In the genomic region with DNA sequence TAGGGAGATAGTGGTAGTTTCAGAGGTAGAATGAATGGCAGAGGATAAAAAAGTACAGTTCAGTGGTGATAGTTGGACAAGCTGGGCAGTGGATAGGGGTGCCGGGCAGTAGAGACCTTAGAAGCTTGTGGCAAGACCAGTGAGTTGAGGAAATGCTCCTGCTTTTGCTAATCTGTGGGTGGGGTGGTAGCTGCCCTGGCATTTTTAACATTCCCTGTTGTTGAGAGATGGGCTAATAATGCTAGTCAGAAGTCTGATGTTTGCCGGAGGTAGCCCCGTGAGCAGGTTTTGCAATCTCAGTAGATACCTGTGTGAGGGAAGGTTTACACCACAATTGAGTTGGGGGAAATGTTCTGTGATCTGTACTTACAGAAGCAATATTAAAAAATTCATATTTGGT, we compare ENCODE assay signal across 17 cellular contexts.
DNase-seq lines count a peak whose midpoint lies in the region; ATAC-seq and TF ChIP-seq lines count a peak whose summit lies in the region.
"Had no signal": no experiment of that assay in that cellular context is flagged by ENCODE, and none has a peak within 500 bp of the region (broad histone marks: within the 10 kb centered on the region; RNA-seq: fewer than 3 reads in every experiment).

No MANE protein-coding gene starts in this region.

- H3K27ac Mint-ChIP-seq in WTC11 = peak overlapping the region; percentile 77
- H3K27ac Mint-ChIP-seq in stimulated activated memory B cell treated with anti-CD40 and anti-IgM and Interleukin-4, amounts not matched to agents 10 μg/mL and 1 μg/mL and 100 μg/mL, for 72 hours = no peak overlapping the region
- H3K27ac Mint-ChIP-seq: activated CD4-positive, alpha-beta memory T cell treated with anti-CD3 and anti-CD28 coated beads for 36 hours; stimulated activated effector memory CD8-positive, alpha-beta T cell treated with anti-CD3 and anti-CD28 coated beads, Interleukin-12 subunit alpha, Interleukin-12 subunit beta, amount 100 ng/mL, for 72 hours had no signal

- CTCF ChIA-PET in WTC11 (lab: Charles Lee) = interaction anchor here (1.0 kb wide), 1 partner anchor 24 kb away, joined by 3 read pairs; no protein-coding TSS in a partner anchor

- POLR2A ChIA-PET in WTC11 (lab: Charles Lee) = no interaction called here

- peaks cover 6% of the 10 kb centered on the region for H3K4me1 ChIP-seq in right cardiac atrium (ENCODE audit: control insufficient read depth, insufficient read depth, low read length)

- no peaks in the 10 kb centered on the region for H3K36me3 Mint-ChIP-seq in WTC11
- H3K36me3 Mint-ChIP-seq in stimulated activated memory B cell treated with anti-CD40 and anti-IgM and Interleukin-4, amounts not matched to agents 10 μg/mL and 1 μg/mL and 100 μg/mL, for 72 hours = no peaks in the 10 kb centered on the region
- H3K36me3 Mint-ChIP-seq: activated CD4-positive, alpha-beta memory T cell treated with anti-CD3 and anti-CD28 coated beads for 36 hours; stimulated activated effector memory CD8-positive, alpha-beta T cell treated with anti-CD3 and anti-CD28 coated beads, Interleukin-12 subunit alpha, Interleukin-12 subunit beta, amount 100 ng/mL, for 72 hours had no signal

- H3K27me3 ChIP-seq in right cardiac atrium (ENCODE audit: control insufficient read depth, insufficient read depth) = no peaks in the 10 kb centered on the region
- H3K27me3 ChIP-seq: MG63 had no signal

- 89% methylated on average over 3 of the region's 3 CpGs for WGBS in right cardiac atrium

- H3K9me3 Mint-ChIP-seq in WTC11 = no peaks in the 10 kb centered on the region
- no peaks in the 10 kb centered on the region for H3K9me3 Mint-ChIP-seq in stimulated activated memory B cell treated with anti-CD40 and anti-IgM and Interleukin-4, amounts not matched to agents 10 μg/mL and 1 μg/mL and 100 μg/mL, for 72 hours
- H3K9me3 Mint-ChIP-seq: activated CD4-positive, alpha-beta memory T cell treated with anti-CD3 and anti-CD28 coated beads for 36 hours; stimulated activated effector memory CD8-positive, alpha-beta T cell treated with anti-CD3 and anti-CD28 coated beads, Interleukin-12 subunit alpha, Interleukin-12 subunit beta, amount 100 ng/mL, for 72 hours had no signal

- no peak for TF ChIP-seq CTCF in WTC11 (IDR thresholded peaks at IDR 0.05)

- no peaks in the 10 kb centered on the region for H3K27me3 Mint-ChIP-seq in WTC11 (ENCODE audit: low read depth)
- no peaks in the 10 kb centered on the region for H3K27me3 Mint-ChIP-seq in stimulated activated memory B cell treated with anti-CD40 and anti-IgM and Interleukin-4, amounts not matched to agents 10 μg/mL and 1 μg/mL and 100 μg/mL, for 72 hours

- intact Hi-C loops in right cardiac atrium (cut with DNase I) = no loop called here

- H3K9me3 ChIP-seq in right cardiac atrium (ENCODE audit: control insufficient read depth, low read length) = peaks cover 8% of the 10 kb centered on the region
- H3K9me3 ChIP-seq: MG63 had no signal

- H3K4me3 Mint-ChIP-seq in WTC11 = no peak overlapping the region
- no peak overlapping the region for H3K4me3 Mint-ChIP-seq in stimulated activated memory B cell treated with anti-CD40 and anti-IgM and Interleukin-4, amounts not matched to agents 10 μg/mL and 1 μg/mL and 100 μg/mL, for 72 hours
- H3K4me3 Mint-ChIP-seq: activated CD4-positive, alpha-beta memory T cell treated with anti-CD3 and anti-CD28 coated beads for 36 hours; stimulated activated effector memory CD8-positive, alpha-beta T cell treated with anti-CD3 and anti-CD28 coated beads, Interleukin-12 subunit alpha, Interleukin-12 subunit beta, amount 100 ng/mL, for 72 hours had no signal

- H3K4me1 Mint-ChIP-seq in WTC11 = peaks cover 72% of the 10 kb centered on the region
- peaks cover 71% of the 10 kb centered on the region for H3K4me1 Mint-ChIP-seq in stimulated activated memory B cell treated with anti-CD40 and anti-IgM and Interleukin-4, amounts not matched to agents 10 μg/mL and 1 μg/mL and 100 μg/mL, for 72 hours
- H3K4me1 Mint-ChIP-seq: stimulated activated effector memory CD8-positive, alpha-beta T cell treated with anti-CD3 and anti-CD28 coated beads, Interleukin-12 subunit alpha, Interleukin-12 subunit beta, amount 100 ng/mL, for 72 hours had no signal

- ATAC-seq in WTC11 (no peak), right cardiac atrium (no peak)
- no peak for ATAC-seq in stimulated activated memory B cell treated with anti-CD40 and anti-IgM and Interleukin-4, amounts not matched to agents 10 μg/mL and 1 μg/mL and 100 μg/mL, for 72 hours
- ATAC-seq: stimulated activated effector memory CD8-positive, alpha-beta T cell treated with anti-CD3 and anti-CD28 coated beads, Interleukin-12 subunit alpha, Interleukin-12 subunit beta, amount 100 ng/mL, for 72 hours had no signal

- H3K4me3 ChIP-seq in right cardiac atrium (ENCODE audit: low read length) = no peak overlapping the region
- H3K4me3 ChIP-seq: MG63 had no signal

- H3K27ac ChIP-seq in right cardiac atrium (ENCODE audit: low read length) = no peak overlapping the region

- DNase-seq in GM03348 (ENCODE audit: low spot score) (peak; percentile 15), WTC11 (ENCODE audit: low spot score) (no peak), iris pigment epithelial cell (ENCODE audit: low read depth) (peak; percentile 70), renal cortical epithelial cell (ENCODE audit: low read depth) (peak; percentile 89), right cardiac atrium (no peak), NCI-H1417 (lab: John Stamatoyannopoulos, UW) (no peak)
- no peak for DNase-seq in NK-92 treated with Interleukin-12 subunit alpha and Interleukin-12 subunit beta, amount 100 ng/mL, for 24 hours (lab: John Stamatoyannopoulos, UW)
- DNase-seq: activated CD4-positive, alpha-beta memory T cell treated with anti-CD3 and anti-CD28 coated beads for 36 hours; erythroblast; glutamatergic neuron; MG63; NCI-H2029 treated with DMSO at 0.1 percent for 48 hours; NCI-H526 treated with DMSO at 0.1 percent for 48 hours; nucleus accumbens; small intestine had no signal

TF ChIP-seq in WTC11, 78 proteins besides CTCF, POLR2A, EP300 and RAD21 (continues in another document):
- TF ChIP-seq ZNF121 (CRISPR knock-in tag; IDR thresholded peaks at IDR 0.05) = no peak
- TF ChIP-seq, protein P1, sequence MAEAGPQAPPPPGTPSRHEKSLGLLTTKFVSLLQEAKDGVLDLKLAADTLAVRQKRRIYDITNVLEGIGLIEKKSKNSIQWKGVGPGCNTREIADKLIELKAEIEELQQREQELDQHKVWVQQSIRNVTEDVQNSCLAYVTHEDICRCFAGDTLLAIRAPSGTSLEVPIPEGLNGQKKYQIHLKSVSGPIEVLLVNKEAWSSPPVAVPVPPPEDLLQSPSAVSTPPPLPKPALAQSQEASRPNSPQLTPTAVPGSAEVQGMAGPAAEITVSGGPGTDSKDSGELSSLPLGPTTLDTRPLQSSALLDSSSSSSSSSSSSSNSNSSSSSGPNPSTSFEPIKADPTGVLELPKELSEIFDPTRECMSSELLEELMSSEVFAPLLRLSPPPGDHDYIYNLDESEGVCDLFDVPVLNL (CRISPR knock-in tag; IDR thresholded peaks at IDR 0.05; ENCODE audit: borderline replicate concordance, low read depth) = no peak
- TF ChIP-seq ZNF281 (CRISPR knock-in tag; IDR thresholded peaks at IDR 0.05) = no peak
- TF ChIP-seq ZNF416 (CRISPR knock-in tag; IDR thresholded peaks at IDR 0.05) = no peak
- TF ChIP-seq, protein P2, sequence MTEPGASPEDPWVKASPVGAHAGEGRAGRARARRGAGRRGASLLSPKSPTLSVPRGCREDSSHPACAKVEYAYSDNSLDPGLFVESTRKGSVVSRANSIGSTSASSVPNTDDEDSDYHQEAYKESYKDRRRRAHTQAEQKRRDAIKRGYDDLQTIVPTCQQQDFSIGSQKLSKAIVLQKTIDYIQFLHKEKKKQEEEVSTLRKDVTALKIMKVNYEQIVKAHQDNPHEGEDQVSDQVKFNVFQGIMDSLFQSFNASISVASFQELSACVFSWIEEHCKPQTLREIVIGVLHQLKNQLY (CRISPR knock-in tag; IDR thresholded peaks at IDR 0.05) = no peak
- TF ChIP-seq NR2C2 (CRISPR knock-in tag; IDR thresholded peaks at IDR 0.05) = no peak
- TF ChIP-seq NR3C1 (CRISPR knock-in tag; conservative IDR thresholded peaks at IDR 0.05; ENCODE audit: low read depth) = no peak
- no peak for TF ChIP-seq SOX15 (CRISPR knock-in tag; IDR thresholded peaks at IDR 0.05)
- no peak for TF ChIP-seq ZNF138 (CRISPR knock-in tag; conservative IDR thresholded peaks at IDR 0.05)
- TF ChIP-seq, protein P3, sequence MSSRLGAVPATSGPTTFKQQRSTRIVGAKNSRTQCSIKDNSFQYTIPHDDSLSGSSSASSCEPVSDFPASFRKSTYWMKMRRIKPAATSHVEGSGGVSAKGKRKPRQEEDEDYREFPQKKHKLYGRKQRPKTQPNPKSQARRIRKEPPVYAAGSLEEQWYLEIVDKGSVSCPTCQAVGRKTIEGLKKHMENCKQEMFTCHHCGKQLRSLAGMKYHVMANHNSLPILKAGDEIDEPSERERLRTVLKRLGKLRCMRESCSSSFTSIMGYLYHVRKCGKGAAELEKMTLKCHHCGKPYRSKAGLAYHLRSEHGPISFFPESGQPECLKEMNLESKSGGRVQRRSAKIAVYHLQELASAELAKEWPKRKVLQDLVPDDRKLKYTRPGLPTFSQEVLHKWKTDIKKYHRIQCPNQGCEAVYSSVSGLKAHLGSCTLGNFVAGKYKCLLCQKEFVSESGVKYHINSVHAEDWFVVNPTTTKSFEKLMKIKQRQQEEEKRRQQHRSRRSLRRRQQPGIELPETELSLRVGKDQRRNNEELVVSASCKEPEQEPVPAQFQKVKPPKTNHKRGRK (CRISPR knock-in tag; IDR thresholded peaks at IDR 0.05; ENCODE audit: borderline replicate concordance) = no peak
- no peak for TF ChIP-seq GRHL2 (CRISPR knock-in tag; IDR thresholded peaks at IDR 0.05; ENCODE audit: insufficient replicate concordance, severe bottlenecking)

Comparison
In these comparisons a context has a peak if more than half of its experiments do, and no peak if none do; other contexts are left out.
1. DNase-seq: peak in GM03348 (single experiment), iris pigment epithelial cell (single experiment) and renal cortical epithelial cell (single experiment); none in WTC11 (single experiment), NK-92 treated with Interleukin-12 subunit alpha and Interleukin-12 subunit beta, amount 100 ng/mL, for 24 hours (single experiment), right cardiac atrium (0 of 3) and NCI-H1417 (0 of 3).